Comparison of ENCODE assay signal across 1 cellular context in the genomic region with DNA sequence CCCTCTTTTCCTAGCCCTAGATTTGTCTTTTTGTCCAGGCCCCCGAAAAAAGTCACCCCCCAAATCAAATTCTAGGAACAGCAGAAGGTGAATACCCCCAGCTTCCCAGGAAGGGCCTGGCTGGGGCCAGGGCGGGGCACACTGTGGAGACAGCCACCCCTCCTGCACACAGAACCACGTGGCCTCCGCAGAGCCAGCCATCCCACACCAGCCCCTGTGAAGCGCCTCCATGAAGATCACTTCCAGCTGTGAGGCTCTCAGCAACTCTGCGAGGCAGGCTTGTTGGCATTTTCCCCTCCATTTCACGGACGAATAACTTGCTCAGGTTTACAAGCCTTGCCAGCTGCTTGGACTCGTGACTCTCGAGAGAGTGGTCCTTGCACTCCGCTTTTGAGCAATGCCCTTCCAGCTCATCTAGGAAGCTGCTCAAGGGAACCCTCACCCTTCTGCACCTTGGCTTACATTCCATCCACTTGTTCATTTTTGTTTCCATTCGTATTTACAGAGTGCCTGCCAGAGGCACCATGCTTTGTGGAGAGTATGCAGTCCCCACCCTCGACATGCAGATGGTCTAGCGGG.
TF ChIP-seq lines count a peak whose summit lies in the region.

No MANE protein-coding gene starts in this region.

TF ChIP-seq in H1, 55 proteins besides CTCF, POLR2A, EP300 and RAD21:
- TF ChIP-seq YY1 (IDR thresholded peaks at IDR 0.05; ENCODE audit: low read depth, low read length), result no peak
- no peak for TF ChIP-seq RNF2 (IDR thresholded peaks at IDR 0.05; ENCODE audit: borderline replicate concordance, low read depth, low read length, missing control alignments, poor library complexity, severe bottlenecking)
- no peak for TF ChIP-seq TCF12 (IDR thresholded peaks at IDR 0.05; ENCODE audit: low read depth, low read length)
- no peak for TF ChIP-seq SP1 (IDR thresholded peaks at IDR 0.05; ENCODE audit: low read depth, low read length)
- TF ChIP-seq, protein P1, sequence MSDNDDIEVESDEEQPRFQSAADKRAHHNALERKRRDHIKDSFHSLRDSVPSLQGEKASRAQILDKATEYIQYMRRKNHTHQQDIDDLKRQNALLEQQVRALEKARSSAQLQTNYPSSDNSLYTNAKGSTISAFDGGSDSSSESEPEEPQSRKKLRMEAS (IDR thresholded peaks at IDR 0.05), result no peak
- no peak for TF ChIP-seq SAP30 (IDR thresholded peaks at IDR 0.05; ENCODE audit: insufficient read depth, insufficient replicate concordance, low read length)
- no peak for TF ChIP-seq PHF8 (conservative IDR thresholded peaks at IDR 0.05; ENCODE audit: low read depth, low read length)
- no peak for TF ChIP-seq ASH2L (IDR thresholded peaks at IDR 0.05; ENCODE audit: low read length)
- TF ChIP-seq HDAC6 (IDR thresholded peaks at IDR 0.05; ENCODE audit: low read depth, low read length), result no peak
- TF ChIP-seq TAF1 (IDR thresholded peaks at IDR 0.05; ENCODE audit: low read depth, low read length), result no peak
- TF ChIP-seq TEAD4 (IDR thresholded peaks at IDR 0.05; ENCODE audit: low read depth, low read length), result no peak
- no peak for TF ChIP-seq SP2 (IDR thresholded peaks at IDR 0.05; ENCODE audit: low read length)
- TF ChIP-seq KDM4A (IDR thresholded peaks at IDR 0.05; ENCODE audit: low read depth, low read length, severe bottlenecking), result no peak
- TF ChIP-seq POU5F1 (IDR thresholded peaks at IDR 0.05; ENCODE audit: low read depth, low read length), result no peak
